In genomic region chr4:48375651-48376291, GRCh38 we compare ENCODE assay signal across 10 cellular contexts. TPM values are rescaled to one million over a fixed set of nuclear protein-coding genes. Genes with fewer than 3 reads are reported as not detected.
DNase-seq lines count a peak whose midpoint lies in the region; ATAC-seq and TF ChIP-seq lines count a peak whose summit lies in the region.
"Had no signal": no experiment of that assay in that cellular context is flagged by ENCODE, and none has a peak within 500 bp of the region (broad histone marks: within the 10 kb centered on the region; RNA-seq: fewer than 3 reads in every experiment).

No MANE protein-coding gene starts in this region.

- DNase-seq in AG09319 (ENCODE audit: extremely low read depth, low read depth) (peak; percentile 53), LoVo (ENCODE audit: low spot score) (peak; percentile 79), adrenal gland (peak in 6 of 7 donors; percentile 25 to 59 (median 51)), right lobe of liver (peak in 2 of 3 donors; percentile 32 to 53), NOMO-1 (lab: John Stamatoyannopoulos, UW; ENCODE audit: unreplicated experiment in 2 of 2) (no peak), endothelial cell (ENCODE audit: low spot score) (no peak)
- DNase-seq in CD4-positive, alpha-beta T cell, result no peak
- DNase-seq: cortex of kidney; stimulated activated CD4-positive, alpha-beta T cell treated with anti-CD3 and anti-CD28 coated beads, Interleukin-12 subunit alpha, Interleukin-12 subunit beta, amount 100 ng/mL, for 4 hours had no signal

- no peaks in the 10 kb centered on the region for H3K27me3 Mint-ChIP-seq in CD4-positive, alpha-beta T cell
- H3K27me3 Mint-ChIP-seq in endothelial cell (ENCODE audit: unreplicated experiment), result peaks cover 2% of the 10 kb centered on the region

- CTCF ChIA-PET in CD4-positive, alpha-beta T cell (lab: Charles Lee), result no interaction called here

- H3K4me3 ChIP-seq in adrenal gland (no peak overlapping the region), right lobe of liver (peak overlapping the region in 1 of 3 donors; percentile 4)

- no peak overlapping the region for H3K4me3 Mint-ChIP-seq in CD4-positive, alpha-beta T cell
- no peak overlapping the region for H3K4me3 Mint-ChIP-seq in endothelial cell (ENCODE audit: unreplicated experiment)

- 65 to 86% (median 75%) methylated on average over 6 of the region's 6 CpGs for WGBS in adrenal gland, 4 donors
- 40% methylated on average over 6 of the region's 6 CpGs for WGBS in right lobe of liver (ENCODE audit: insufficient coverage, low coverage, low lambda C conversion rate, missing lambda C conversion rate)

- H3K4me1 Mint-ChIP-seq in CD4-positive, alpha-beta T cell (ENCODE audit: low read depth), result peaks cover 40% of the 10 kb centered on the region
- H3K4me1 Mint-ChIP-seq in endothelial cell (ENCODE audit: unreplicated experiment), result no peaks in the 10 kb centered on the region

- H3K9me3 Mint-ChIP-seq in CD4-positive, alpha-beta T cell, result no peaks in the 10 kb centered on the region
- no peaks in the 10 kb centered on the region for H3K9me3 Mint-ChIP-seq in endothelial cell (ENCODE audit: unreplicated experiment)

- no peak for TF ChIP-seq POLR2A in adrenal gland (IDR thresholded peaks at IDR 0.05)
- no peak for TF ChIP-seq POLR2A in right lobe of liver (IDR thresholded peaks at IDR 0.05)

- ATAC-seq in right lobe of liver, result peak; percentile 92 to 98 (median 94)
- no peak for ATAC-seq in GM19463 (IDR thresholded peaks at IDR 0.05; ENCODE audit: unreplicated experiment)
- ATAC-seq in CD4-positive, alpha-beta T cell (ENCODE audit: poor library complexity), result no peak

- no peak overlapping the region for H3K27ac Mint-ChIP-seq in CD4-positive, alpha-beta T cell
- no peak overlapping the region for H3K27ac Mint-ChIP-seq in endothelial cell (ENCODE audit: unreplicated experiment)

- intact Hi-C loops in adrenal gland (cut with DNase I) (no loop called here), right lobe of liver (cut with DNase I) (no loop called here)
- intact Hi-C loops in CD4-positive, alpha-beta T cell (cut with DNase I, micrococcal nuclease), result no loop called here

- peaks cover 57% of the 10 kb centered on the region for H3K36me3 Mint-ChIP-seq in CD4-positive, alpha-beta T cell (ENCODE audit: low read depth)
- peaks cover 5% of the 10 kb centered on the region for H3K36me3 Mint-ChIP-seq in endothelial cell (ENCODE audit: low read depth, unreplicated experiment)

- no peak for TF ChIP-seq CTCF in AG09319 (IDR thresholded peaks at IDR 0.05; ENCODE audit: low read depth, low read length)
- TF ChIP-seq CTCF in adrenal gland (IDR thresholded peaks at IDR 0.05), result no peak
- TF ChIP-seq CTCF in right lobe of liver (IDR thresholded peaks at IDR 0.05), result no peak
- TF ChIP-seq CTCF in CD4-positive, alpha-beta T cell (IDR thresholded peaks at IDR 0.05), result no peak
- no peak for TF ChIP-seq CTCF in endothelial cell (IDR thresholded peaks at IDR 0.05; ENCODE audit: unreplicated experiment)

- H3K27ac ChIP-seq in adrenal gland (no peak overlapping the region), right lobe of liver (peak overlapping the region in 2 of 3 donors; percentile 44 to 56)
- no peak overlapping the region for H3K27ac ChIP-seq in CD4-positive, alpha-beta T cell (ENCODE audit: low read depth, low read length)

- H3K4me1 ChIP-seq in adrenal gland (replicated peaks in 1 of 2) (peaks cover 14 to 32% of the 10 kb centered on the region in 2 donors), right lobe of liver (peaks cover 0 to 18% (median 6%) of the 10 kb centered on the region in 4 donors)

- no peaks in the 10 kb centered on the region for H3K9me3 ChIP-seq in adrenal gland (replicated peaks in 1 of 3)
- no peaks in the 10 kb centered on the region for H3K9me3 ChIP-seq in right lobe of liver
- H3K9me3 ChIP-seq in CD4-positive, alpha-beta T cell (ENCODE audit: control insufficient read depth, low read length), result no peaks in the 10 kb centered on the region

- H3K36me3 ChIP-seq in adrenal gland (replicated peaks in 1 of 2), result no peaks in the 10 kb centered on the region
- peaks cover 0 to 8% (median 0%) of the 10 kb centered on the region in 4 donors for H3K36me3 ChIP-seq in right lobe of liver

- no peaks in the 10 kb centered on the region for H3K27me3 ChIP-seq in adrenal gland
- no peaks in the 10 kb centered on the region for H3K27me3 ChIP-seq in right lobe of liver
- H3K27me3 ChIP-seq in CD4-positive, alpha-beta T cell (ENCODE audit: control insufficient read depth, insufficient read depth, low read length), result no peaks in the 10 kb centered on the region

- POLR2A ChIA-PET in CD4-positive, alpha-beta T cell (lab: Charles Lee), result no interaction called here

RNA-seq across cellular contexts. Expression of gene SLAIN2, which starts 34.4 kb away (rescaled TPM):
- total RNA-seq in adrenal gland (100 to 1,000 TPM in 2 of 8 donors, 10 to 100 TPM in 6; 23.1 to 181 (median 60.4) TPM), right lobe of liver (10 to 100 TPM; 36.4 to 80.6 (median 45.1) TPM), endothelial cell (ENCODE audit: unreplicated experiment) (54.6 TPM)
- polyA plus RNA-seq in adrenal gland, result 100 to 1,000 TPM in 1 of 3 donors, 10 to 100 TPM in 1, 1 to 10 TPM in 1; 7.5 to 109 (median 13.7) TPM
- 10 to 100 TPM; 46.3 to 47.0 TPM for total RNA-seq in CD4-positive, alpha-beta T cell

Comparison
In these comparisons a context has a peak if more than half of its experiments do, and no peak if none do; other contexts are left out.
1. DNase-seq: peak in AG09319 (single experiment), LoVo (single experiment), adrenal gland (6 of 7) and right lobe of liver (2 of 3); none in NOMO-1 (0 of 2), CD4-positive, alpha-beta T cell (0 of 10) and endothelial cell (single experiment).
2. H3K27ac ChIP-seq: peak in right lobe of liver (2 of 3); none in adrenal gland (0 of 5) and CD4-positive, alpha-beta T cell (single experiment).
3. ATAC-seq: peak in right lobe of liver (4 of 4); none in GM19463 (single experiment) and CD4-positive, alpha-beta T cell (single experiment).